ENCODE assay signal across 26 cellular contexts in the genomic region with DNA sequence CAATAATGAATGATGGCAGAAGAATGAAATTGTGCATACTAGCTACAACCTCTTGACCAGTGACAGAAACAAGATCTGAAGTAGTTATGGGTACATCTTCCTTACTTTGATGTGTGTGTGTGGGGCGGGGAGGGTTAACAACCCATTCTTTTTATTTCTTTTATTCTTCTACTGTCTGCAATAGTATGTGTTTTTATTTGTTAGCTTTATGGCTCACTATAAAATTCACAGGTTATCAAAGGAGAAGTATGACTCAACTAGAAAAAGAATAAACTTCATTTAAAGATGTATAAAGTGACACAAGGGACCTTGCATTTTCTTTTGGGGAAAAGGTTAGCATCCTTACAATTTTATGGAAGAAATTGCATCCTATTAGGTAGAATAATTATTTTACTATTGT.
DNase-seq lines count a peak whose midpoint lies in the region; ATAC-seq, FAIRE-seq and TF ChIP-seq lines count a peak whose summit lies in the region.
"Had no signal": no experiment of that assay in that cellular context is flagged by ENCODE, and none has a peak within 500 bp of the region (broad histone marks: within the 10 kb centered on the region; RNA-seq: fewer than 3 reads in every experiment).

No MANE protein-coding gene starts in this region.

- intact Hi-C loops in mammary epithelial cell (cut with micrococcal nuclease) (loop anchor here (2.0 to 5.0 kb wide), 2 partner anchors 16 to 36 kb away; no protein-coding TSS in a partner anchor), MCF 10A (cut with micrococcal nuclease) (no loop called here), colonic mucosa (cut with DNase I) (no loop called here), left colon (cut with DNase I, micrococcal nuclease) (no loop called here), transverse colon (cut with DNase I; ENCODE audit: low total_unique reads) (no loop called here)

- TF ChIP-seq CTCF in mammary epithelial cell (conservative IDR thresholded peaks at IDR 0.05 in 1 of 2, IDR thresholded peaks at IDR 0.05 in 1 of 2; ENCODE audit: extremely low read depth in 1 of 2, insufficient read depth in 1 of 2, low read depth in 1 of 2, low read length in 2 of 2) (no peak), MCF 10A (IDR thresholded peaks at IDR 0.05; ENCODE audit: unreplicated experiment) (no peak), colonic mucosa (IDR thresholded peaks at IDR 0.05) (no peak), transverse colon (IDR thresholded peaks at IDR 0.05) (no peak), endodermal cell (conservative IDR thresholded peaks at IDR 0.05) (no peak)

- H3K4me3 Mint-ChIP-seq in MCF 10A (ENCODE audit: unreplicated experiment): no peak overlapping the region
- H3K4me3 Mint-ChIP-seq in endodermal cell: no peak overlapping the region
- H3K4me3 Mint-ChIP-seq: CD14-positive monocyte; CD4-positive, alpha-beta T cell; CD8-positive, alpha-beta memory T cell; HFFc6 had no signal

- no TSS peak for BruUV-seq in mammary epithelial cell (replicated peaks; lab: Mats Ljungman, UMichigan)
- no TSS peak for BruUV-seq in MCF 10A (replicated peaks; lab: Mats Ljungman, UMichigan)

- in situ Hi-C loops in mammary epithelial cell (cut with MboI; ENCODE audit: low sequenced_read_pairs in 2 of 2): no loop called here
- in situ Hi-C loops in transverse colon (cut with MboI; ENCODE audit: low pct_ligation_motif_present in 1 of 4, low pct_unique_long_range_greater_than_20kb in 1 of 4, low sequenced_read_pairs in 3 of 4): no loop called here

- FAIRE-seq in small intestine (lab: Jason Lieb, UNC): no peak
- FAIRE-seq: A549, D721Med, GM12878, GM19239, H54 had no signal

- H3K36me3 ChIP-seq in mammary epithelial cell (ENCODE audit: insufficient read depth, low read length): no peaks in the 10 kb centered on the region
- no peaks in the 10 kb centered on the region for H3K36me3 ChIP-seq in colonic mucosa
- no peaks in the 10 kb centered on the region for H3K36me3 ChIP-seq in transverse colon
- H3K36me3 ChIP-seq in endodermal cell (ENCODE audit: control insufficient read depth, insufficient read depth, low read length): no peaks in the 10 kb centered on the region
- H3K36me3 ChIP-seq in small intestine (ENCODE audit: control insufficient read depth in 2 of 2, insufficient read depth in 2 of 2, low read length in 2 of 2): no peaks in the 10 kb centered on the region
- H3K36me3 ChIP-seq: BE2C; BLaER1 treated with 17β-estradiol and CSF1 and Interleukin-3, amounts not matched to agents 10 nM and 100 nM; HAP-1 had no signal

- POLR2A ChIA-PET in MCF 10A (lab: Yijun Ruan, JAX): interaction anchor here (1.0 to 2.1 kb wide), 2 partner anchors 15 to 18 kb away, joined by 3 to 5 read pairs; no protein-coding TSS in a partner anchor

- H3K4me2 ChIP-seq in mammary epithelial cell (ENCODE audit: insufficient read depth, low read depth, low read length): peak overlapping the region; percentile 68
- H3K4me2 ChIP-seq: A549 had no signal

- DNase-seq in mammary epithelial cell (no peak), MCF 10A (ENCODE audit: unreplicated experiment) (no peak), colonic mucosa (no peak), left colon (no peak), transverse colon (no peak), mesenteric fat pad (ENCODE audit: low spot score) (no peak), endodermal cell (no peak), small intestine (no peak)
- DNase-seq: 8988T; AML-193; BE2C; CD4-positive, alpha-beta T cell; CD8-positive, alpha-beta memory T cell; DMS 273 treated with DMSO at 0.1 percent for 48 hours; DMS79; EL; GOT3; HFFc6 had no signal

- no peak for TF ChIP-seq POLR2A in transverse colon (IDR thresholded peaks at IDR 0.05)

- no peak overlapping the region for H3K9ac ChIP-seq in mammary epithelial cell (ENCODE audit: insufficient read depth, low read length)
- H3K9ac ChIP-seq in colonic mucosa (ENCODE audit: low read depth in 2 of 2, low read length in 2 of 2): no peak overlapping the region
- no peak overlapping the region for H3K9ac ChIP-seq in endodermal cell (ENCODE audit: extremely low read depth, low read length, poor library complexity, severe bottlenecking)
- H3K9ac ChIP-seq: BLaER1 treated with 17β-estradiol and CSF1 and Interleukin-3, amounts not matched to agents 10 nM and 100 nM had no signal

- whole genome bisulfite sequencing in mammary epithelial cell (ENCODE audit: low coverage, missing lambda C conversion rate): 100% methylated on average over 1 of the region's 1 CpG
- WGBS in transverse colon (ENCODE audit: low coverage in 1 of 2), 2 donors: 51 to 86% methylated on average over 1 of the region's 1 CpG
- WGBS in endodermal cell (ENCODE audit: insufficient coverage in 1 of 2, insufficient read length in 1 of 2), 2 experiments: no CpG with 5 or more reads among the region's 1 CpG
- WGBS in small intestine, 3 donors: 80 to 93% (median 84%) methylated on average over 1 of the region's 1 CpG

- H3K9me3 ChIP-seq in mammary epithelial cell (replicated peaks; ENCODE audit: insufficient read depth, low read length) (no peaks in the 10 kb centered on the region), colonic mucosa (no peaks in the 10 kb centered on the region), transverse colon (no peaks in the 10 kb centered on the region), endodermal cell (ENCODE audit: control insufficient read depth, low read length) (no peaks in the 10 kb centered on the region), small intestine (ENCODE audit: control insufficient read depth, low read depth) (no peaks in the 10 kb centered on the region)
- H3K9me3 ChIP-seq: A549; BE2C; BLaER1 treated with 17β-estradiol and CSF1 and Interleukin-3, amounts not matched to agents 10 nM and 100 nM; HAP-1 had no signal

- H3K4me1 ChIP-seq in mammary epithelial cell (ENCODE audit: insufficient read depth, low read length) (peaks cover 32% of the 10 kb centered on the region), colonic mucosa (no peaks in the 10 kb centered on the region), transverse colon (peaks cover 10 to 25% (median 15%) of the 10 kb centered on the region in 4 donors), endodermal cell (ENCODE audit: control insufficient read depth, insufficient read depth, low read length) (no peaks in the 10 kb centered on the region), small intestine (ENCODE audit: control insufficient read depth in 2 of 2, insufficient read depth in 1 of 2, low read depth in 1 of 2, low read length in 1 of 2) (peaks cover 0 to 4% of the 10 kb centered on the region in 2 donors)
- H3K4me1 ChIP-seq: A549, BE2C, HAP-1 had no signal

- H3K27ac Mint-ChIP-seq in MCF 10A (ENCODE audit: low read depth, unreplicated experiment) (no peak overlapping the region), endodermal cell (no peak overlapping the region)
- H3K27ac Mint-ChIP-seq: CD14-positive monocyte; CD4-positive, alpha-beta T cell; HFFc6 had no signal

- no peak overlapping the region for H2AFZ ChIP-seq in mammary epithelial cell (ENCODE audit: low read depth, low read length)

- H3K36me3 Mint-ChIP-seq in MCF 10A (ENCODE audit: insufficient read depth, unreplicated experiment) (no peaks in the 10 kb centered on the region), endodermal cell (ENCODE audit: low read depth) (no peaks in the 10 kb centered on the region)
- H3K36me3 Mint-ChIP-seq: CD14-positive monocyte; CD8-positive, alpha-beta memory T cell had no signal

- CTCF ChIA-PET in mammary epithelial cell (lab: Charles Lee; ENCODE audit: low non-redundant PET) (interaction anchor here (0.7 kb wide), 1 partner anchor 42 kb away, joined by 4 read pairs; no protein-coding TSS in a partner anchor), MCF 10A (lab: Yijun Ruan, JAX) (interaction anchor here (0.9 to 1.6 kb wide), 5 partner anchors 13 to 58 kb away, joined by 3 to 4 read pairs (median 3); no protein-coding TSS in a partner anchor)

- H3K27ac ChIP-seq in mammary epithelial cell (ENCODE audit: insufficient read depth, low read depth, low read length) (peak overlapping the region; percentile 11), colonic mucosa (peak overlapping the region; percentile 37), transverse colon (peak overlapping the region; percentile 36 to 71 (median 54)), endodermal cell (ENCODE audit: low read depth, low read length) (no peak overlapping the region), small intestine (ENCODE audit: low read depth in 1 of 2, low read length in 1 of 2) (no peak overlapping the region)
- H3K27ac ChIP-seq: A549; BLaER1 treated with 17β-estradiol and CSF1 and Interleukin-3, amounts not matched to agents 10 nM and 100 nM had no signal

- dilution Hi-C loops in mammary epithelial cell (cut with HindIII; ENCODE audit: low sequenced_read_pairs): no loop called here

- no peaks in the 10 kb centered on the region for H3K79me2 ChIP-seq in mammary epithelial cell (ENCODE audit: insufficient read depth, low read length)

- H4K20me1 ChIP-seq in mammary epithelial cell (ENCODE audit: insufficient read depth, low read length): no peaks in the 10 kb centered on the region
- H4K20me1 ChIP-seq: BLaER1 treated with 17β-estradiol and CSF1 and Interleukin-3, amounts not matched to agents 10 nM and 100 nM had no signal

- H3K4me3 ChIP-seq in mammary epithelial cell (replicated peaks in 1 of 3; ENCODE audit: insufficient read depth in 1 of 3, low read depth in 2 of 3, low read length in 3 of 3) (no peak overlapping the region), colonic mucosa (no peak overlapping the region), transverse colon (no peak overlapping the region), endodermal cell (ENCODE audit: low read length) (no peak overlapping the region), small intestine (ENCODE audit: low read depth in 1 of 2, low read length in 2 of 2) (no peak overlapping the region)
- H3K4me3 ChIP-seq: A549; BLaER1 treated with 17β-estradiol and CSF1 and Interleukin-3, amounts not matched to agents 10 nM and 100 nM; GM12878; HAP-1 had no signal

- no peak for TF ChIP-seq EP300 in transverse colon (IDR thresholded peaks at IDR 0.05; ENCODE audit: low read depth)

- peaks cover 8% of the 10 kb centered on the region for H3K27me3 Mint-ChIP-seq in MCF 10A (ENCODE audit: insufficient read depth, unreplicated experiment)
- H3K27me3 Mint-ChIP-seq in endodermal cell (ENCODE audit: insufficient read depth): peaks cover 5% of the 10 kb centered on the region
- H3K27me3 Mint-ChIP-seq: CD4-positive, alpha-beta T cell; CD8-positive, alpha-beta memory T cell had no signal

- H3K27me3 ChIP-seq in mammary epithelial cell (ENCODE audit: insufficient read depth, low read length) (no peaks in the 10 kb centered on the region), colonic mucosa (no peaks in the 10 kb centered on the region), transverse colon (no peaks in the 10 kb centered on the region), endodermal cell (ENCODE audit: control insufficient read depth, insufficient read depth, low read length, poor library complexity, severe bottlenecking) (peaks cover 5% of the 10 kb centered on the region), small intestine (ENCODE audit: control insufficient read depth in 2 of 2, insufficient read depth in 2 of 2, low read length in 2 of 2) (no peaks in the 10 kb centered on the region)
- H3K27me3 ChIP-seq: BE2C; BLaER1 treated with 17β-estradiol and CSF1 and Interleukin-3, amounts not matched to agents 10 nM and 100 nM had no signal

- H3K9me3 Mint-ChIP-seq in MCF 10A (ENCODE audit: unreplicated experiment) (no peaks in the 10 kb centered on the region), endodermal cell (peaks cover 7% of the 10 kb centered on the region)
- H3K9me3 Mint-ChIP-seq: CD14-positive monocyte; CD4-positive, alpha-beta T cell; CD8-positive, alpha-beta memory T cell had no signal

- peaks cover 14% of the 10 kb centered on the region for H3K4me1 Mint-ChIP-seq in MCF 10A (ENCODE audit: insufficient read depth, unreplicated experiment)
- no peaks in the 10 kb centered on the region for H3K4me1 Mint-ChIP-seq in endodermal cell
- H3K4me1 Mint-ChIP-seq: CD8-positive, alpha-beta memory T cell had no signal

- ATAC-seq in left colon: peak; percentile 69
- ATAC-seq: A549, GM12878 had no signal

Comparison
In these comparisons a context has a peak if more than half of its experiments do, and no peak if none do; other contexts are left out.
1. H3K27ac ChIP-seq: peak in mammary epithelial cell (single experiment), colonic mucosa (single experiment) and transverse colon (4 of 4); none in endodermal cell (single experiment) and small intestine (0 of 2).